In the genomic region with DNA sequence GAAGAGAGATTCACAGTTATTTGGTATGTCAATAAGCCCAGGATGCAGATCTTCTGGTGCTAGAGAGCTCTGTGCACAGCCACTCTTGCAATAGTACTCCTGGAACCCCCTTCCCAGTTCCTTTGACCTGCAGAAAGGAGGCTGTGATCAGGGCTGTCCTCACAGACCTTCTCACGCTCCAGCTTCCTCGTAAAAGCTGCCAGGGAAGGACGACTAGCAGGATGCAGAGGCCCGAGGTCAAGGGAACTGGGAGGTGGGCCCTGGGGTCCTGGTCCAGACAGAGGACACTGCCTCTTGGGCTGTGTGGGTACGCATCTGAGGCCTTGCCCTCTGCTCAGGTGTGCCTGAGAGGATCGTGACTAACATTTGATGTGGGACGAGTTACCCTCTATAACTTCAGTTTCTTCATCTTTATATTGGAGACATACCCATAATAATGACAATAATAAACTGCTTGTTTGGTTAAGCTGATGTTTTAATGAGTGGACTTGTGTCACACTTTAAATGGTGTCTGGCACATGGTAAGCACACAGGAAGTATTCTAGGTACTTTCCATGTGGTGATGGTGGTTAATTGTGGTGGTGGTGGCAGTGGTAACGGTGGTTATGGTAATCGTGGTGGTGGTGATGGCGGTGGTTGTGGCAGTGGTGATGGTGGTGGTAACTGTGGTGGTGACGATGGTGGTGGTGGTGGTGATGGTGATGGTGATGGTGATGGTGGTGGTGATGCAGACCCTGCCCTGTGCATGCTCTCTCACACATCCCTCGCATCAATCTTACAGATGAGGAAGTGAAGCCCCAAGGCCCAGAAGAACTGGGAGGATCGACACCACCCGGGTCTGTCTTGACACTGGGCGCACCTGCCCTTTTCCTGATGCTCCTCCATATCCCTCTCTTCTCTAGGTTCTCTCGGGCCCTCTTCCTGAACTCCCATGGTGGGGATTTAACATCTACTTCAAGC, we compare ENCODE assay signal across 32 cellular contexts.
DNase-seq lines count a peak whose midpoint lies in the region; ATAC-seq, FAIRE-seq and TF ChIP-seq lines count a peak whose summit lies in the region.
"Had no signal": no experiment of that assay in that cellular context is flagged by ENCODE, and none has a peak within 500 bp of the region (broad histone marks: within the 10 kb centered on the region; RNA-seq: fewer than 3 reads in every experiment).

No MANE protein-coding gene starts in this region.

- H4K5ac ChIP-seq in H1 (ENCODE audit: insufficient read length, low read depth, low read length), result no peak overlapping the region

- no peak overlapping the region for H2BK12ac ChIP-seq in H1 (ENCODE audit: low read depth, low read length)

- no peak overlapping the region for H2BK20ac ChIP-seq in H1 (ENCODE audit: low read length)

- H4K20me1 ChIP-seq in H1 (replicated peaks in 1 of 2; ENCODE audit: control insufficient read depth in 1 of 2, insufficient read depth in 2 of 2, low read length in 2 of 2), result no peaks in the 10 kb centered on the region

- POLR2A ChIA-PET in H1 (lab: Charles Lee; ENCODE audit: partially characterized antibody), result no interaction called here

- peak overlapping the region; percentile 20; the same call in 1 of the 2 replicates for H4K8ac ChIP-seq in H1 (ENCODE audit: extremely low read depth, insufficient read depth, low read length)

- H3K27me3 ChIP-seq in right atrium auricular region (no peaks in the 10 kb centered on the region), right cardiac atrium (ENCODE audit: control insufficient read depth, insufficient read depth) (no peaks in the 10 kb centered on the region), H1 (replicated peaks in 1 of 4; ENCODE audit: control insufficient read depth in 3 of 4, extremely low read depth in 1 of 4, insufficient read depth in 3 of 4, low read length in 3 of 4) (no peaks in the 10 kb centered on the region), tibial artery (no peaks in the 10 kb centered on the region)
- H3K27me3 ChIP-seq: brain microvascular endothelial cell, dorsolateral prefrontal cortex, esophagus squamous epithelium, foreskin keratinocyte, Peyer's patch, right lobe of liver, spleen, tibial nerve had no signal

- H3K9ac ChIP-seq in H1 (replicated peaks in 1 of 4; ENCODE audit: extremely low read depth in 1 of 4, low read depth in 3 of 4, low read length in 3 of 4), result no peak overlapping the region

- H3K9me3 ChIP-seq in right atrium auricular region (no peaks in the 10 kb centered on the region), right cardiac atrium (ENCODE audit: control insufficient read depth, low read length) (no peaks in the 10 kb centered on the region), H1 (ENCODE audit: insufficient read depth in 2 of 2, low read depth in 1 of 2, low read length in 1 of 2) (no peaks in the 10 kb centered on the region), tibial artery (no peaks in the 10 kb centered on the region)
- H3K9me3 ChIP-seq: esophagus squamous epithelium, Peyer's patch, right lobe of liver, spleen, tibial nerve had no signal

- H2BK15ac ChIP-seq in H1 (ENCODE audit: low read length), result no peak overlapping the region

- peaks cover 3% of the 10 kb centered on the region for H3K36me3 Mint-ChIP-seq in T-helper 1 cell treated with Interleukin-12 subunit alpha and Interleukin-12 subunit beta and Interleukin-4 antibody, amounts not matched to agents 30 μg/mL and 1 μg/mL, for 36 hours (ENCODE audit: low read depth)

- H3K18ac ChIP-seq in H1 (ENCODE audit: extremely low read depth, low read length), result no peak overlapping the region

- H3K27ac Mint-ChIP-seq in T-helper 1 cell treated with Interleukin-12 subunit alpha and Interleukin-12 subunit beta and Interleukin-4 antibody, amounts not matched to agents 30 μg/mL and 1 μg/mL, for 36 hours, result peak overlapping the region; percentile 71

- no peak overlapping the region for H2BK120ac ChIP-seq in H1 (replicated peaks; ENCODE audit: low read depth, low read length)

- TF ChIP-seq RAD21 in H1 (IDR thresholded peaks at IDR 0.05 in 1 of 2, conservative IDR thresholded peaks at IDR 0.05 in 1 of 2; ENCODE audit: low read depth in 2 of 2, low read length in 2 of 2), result no peak

- H3K36me3 ChIP-seq in right atrium auricular region, result no peaks in the 10 kb centered on the region
- H3K36me3 ChIP-seq in H1 (ENCODE audit: control insufficient read depth in 2 of 4, insufficient read depth in 4 of 4, low read length in 3 of 4), result no peaks in the 10 kb centered on the region
- H3K36me3 ChIP-seq in tibial artery, result no peaks in the 10 kb centered on the region
- H3K36me3 ChIP-seq: brain microvascular endothelial cell, esophagus squamous epithelium, Peyer's patch, right lobe of liver, spleen, tibial nerve had no signal

- H3K23me2 ChIP-seq in H1 (ENCODE audit: low read depth, low read length), result peaks cover 2% of the 10 kb centered on the region; the same call in 1 of the 2 replicates

- H2AFZ ChIP-seq in H1 (ENCODE audit: low read length), result no peak overlapping the region

- H3K4ac ChIP-seq in H1 (replicated peaks; ENCODE audit: insufficient read length, low read depth, low read length), result no peak overlapping the region

- no peaks in the 10 kb centered on the region for H3K4me1 ChIP-seq in right atrium auricular region
- H3K4me1 ChIP-seq in right cardiac atrium (ENCODE audit: control insufficient read depth, insufficient read depth, low read length), result no peaks in the 10 kb centered on the region
- H3K4me1 ChIP-seq in H1 (replicated peaks in 1 of 4; ENCODE audit: control insufficient read depth in 3 of 4, insufficient read depth in 4 of 4, low read length in 3 of 4), result no peaks in the 10 kb centered on the region; a peak in 1 of 7 replicates
- no peaks in the 10 kb centered on the region for H3K4me1 ChIP-seq in tibial artery
- H3K4me1 ChIP-seq: esophagus squamous epithelium, foreskin keratinocyte, Peyer's patch, right lobe of liver, spleen had no signal

- H3K4me1 Mint-ChIP-seq in T-helper 1 cell treated with Interleukin-12 subunit alpha and Interleukin-12 subunit beta and Interleukin-4 antibody, amounts not matched to agents 30 μg/mL and 1 μg/mL, for 36 hours (ENCODE audit: low read depth), result peaks cover 5% of the 10 kb centered on the region

- H3K23ac ChIP-seq in H1 (ENCODE audit: insufficient read length), result no peak overlapping the region

- WGBS in right cardiac atrium, result 94% methylated on average over 16 of the region's 16 CpGs
- 95% methylated on average over 16 of the region's 16 CpGs; no CpG with 5 or more reads in 1 of the 2 experiments for WGBS in H1 (ENCODE audit: extremely low coverage in 1 of 2, insufficient coverage in 1 of 2, insufficient read length in 1 of 2, insufficient replicate concordance in 2 of 2, low coverage in 1 of 2, low lambda C conversion rate in 2 of 2, missing lambda C conversion rate in 1 of 2), 2 experiments

- no peak for TF ChIP-seq POLR2A in H1 (IDR thresholded peaks at IDR 0.05; ENCODE audit: control extremely low read depth in 1 of 2, low read depth in 2 of 2, low read length in 2 of 2)

- no peak overlapping the region for H3K56ac ChIP-seq in H1 (replicated peaks; ENCODE audit: insufficient read length, low read depth, low read length)

- H3K4me3 ChIP-seq in right atrium auricular region, result no peak overlapping the region
- H3K4me3 ChIP-seq in right cardiac atrium (ENCODE audit: low read length), result no peak overlapping the region
- no peak overlapping the region for H3K4me3 ChIP-seq in H1 (ENCODE audit: extremely low read depth in 1 of 4, insufficient read depth in 2 of 4, low read depth in 3 of 4, low read length in 4 of 4)
- no peak overlapping the region for H3K4me3 ChIP-seq in tibial artery
- H3K4me3 ChIP-seq: dorsolateral prefrontal cortex, esophagus squamous epithelium, Peyer's patch, right lobe of liver, spleen, tibial nerve had no signal

- H4K91ac ChIP-seq in H1 (replicated peaks; ENCODE audit: insufficient read length, low read length), result no peak overlapping the region

- TF ChIP-seq CTCF in right atrium auricular region (IDR thresholded peaks at IDR 0.05), result no peak
- no peak for TF ChIP-seq CTCF in H1 (IDR thresholded peaks at IDR 0.05; ENCODE audit: control extremely low read depth in 1 of 3, insufficient read depth in 1 of 3, low read depth in 1 of 3, low read length in 3 of 3)
- no peak for TF ChIP-seq CTCF in tibial artery (IDR thresholded peaks at IDR 0.05)

- FAIRE-seq in H1 (lab: Jason Lieb, UNC), result no peak
- peak; percentile 99 for FAIRE-seq in urothelium cell line (lab: Jason Lieb, UNC)
- FAIRE-seq: endometrium, GM12892, islet of Langerhans had no signal

- TF ChIP-seq EP300 in H1 (IDR thresholded peaks at IDR 0.05; ENCODE audit: borderline replicate concordance in 1 of 2, low read depth in 2 of 2, low read length in 2 of 2), result no peak

- no peak overlapping the region for H3K4me2 ChIP-seq in H1 (ENCODE audit: insufficient read depth in 1 of 2, low read depth in 2 of 2, low read length in 2 of 2)

- no peak overlapping the region for H3K4me3 Mint-ChIP-seq in T-helper 1 cell treated with Interleukin-12 subunit alpha and Interleukin-12 subunit beta and Interleukin-4 antibody, amounts not matched to agents 30 μg/mL and 1 μg/mL, for 36 hours

- H3K9me3 Mint-ChIP-seq in T-helper 1 cell treated with Interleukin-12 subunit alpha and Interleukin-12 subunit beta and Interleukin-4 antibody, amounts not matched to agents 30 μg/mL and 1 μg/mL, for 36 hours, result no peaks in the 10 kb centered on the region

- ATAC-seq in right cardiac atrium (no peak), HG03460 (IDR thresholded peaks at IDR 0.05; ENCODE audit: unreplicated experiment) (no peak)
- ATAC-seq: foreskin keratinocyte, HCT116, left ventricle myocardium superior, right lobe of liver had no signal

- H2AK5ac ChIP-seq in H1 (ENCODE audit: low read depth, low read length), result no peak overlapping the region

- H3K27me3 Mint-ChIP-seq in T-helper 1 cell treated with Interleukin-12 subunit alpha and Interleukin-12 subunit beta and Interleukin-4 antibody, amounts not matched to agents 30 μg/mL and 1 μg/mL, for 36 hours (ENCODE audit: low read depth), result peaks cover 4% of the 10 kb centered on the region

- H3K79me2 ChIP-seq in H1 (ENCODE audit: control insufficient read depth in 1 of 2, insufficient read depth in 2 of 2, low read length in 2 of 2), result no peaks in the 10 kb centered on the region

- no peak overlapping the region for H3K14ac ChIP-seq in H1 (ENCODE audit: insufficient read length)

- intact Hi-C loops in right cardiac atrium (cut with DNase I) (no loop called here), tibial artery (cut with DNase I; ENCODE audit: low total_unique reads) (no loop called here)

- H3K79me1 ChIP-seq in H1 (ENCODE audit: low read depth, low read length), result no peaks in the 10 kb centered on the region; the same call in 1 of the 2 replicates

- DNase-seq in T-helper 1 cell, result no peak
- peak; percentile 43 for DNase-seq in right atrium auricular region (ENCODE audit: low spot score)
- DNase-seq in right cardiac atrium, result no peak
- DNase-seq in H1 (ENCODE audit: low read depth in 1 of 2, low spot score in 2 of 2), result peak in 1 of 2 experiments; percentile 37
- no peak for DNase-seq in urothelium cell line (ENCODE audit: low spot score)
- DNase-seq in tibial artery, result no peak
- DNase-seq: amniotic stem cell; brain microvascular endothelial cell; C1 segment of cervical spinal cord; COR-L47; dorsolateral prefrontal cortex; esophagus squamous epithelium; foreskin keratinocyte; left ventricle myocardium superior; MV-4-11; NCI-H1436; NCI-H226; NCI-H748 treated with DMSO at 0.1 percent for 48 hours; Peyer's patch; SHP77; spleen; stimulated activated CD4-positive, alpha-beta T cell treated with anti-CD3 and anti-CD28 coated beads, Interleukin-2, amount 100 ng/mL, for 24 hours; stimulated activated CD8-positive, alpha-beta memory T cell treated with anti-CD3 and anti-CD28 coated beads, Interleukin-4, amount 100 ng/mL, for 48 hours had no signal

- H3K27ac ChIP-seq in right atrium auricular region (no peak overlapping the region), right cardiac atrium (ENCODE audit: low read length) (no peak overlapping the region), H1 (ENCODE audit: low read depth, low read length) (no peak overlapping the region), tibial artery (no peak overlapping the region)
- H3K27ac ChIP-seq: 22Rv1, dorsolateral prefrontal cortex, esophagus squamous epithelium, foreskin keratinocyte, Peyer's patch, right lobe of liver, spleen, tibial nerve had no signal

- CTCF ChIA-PET in H1 (lab: Charles Lee; ENCODE audit: partially characterized antibody), result interaction anchor here (0.5 to 1.3 kb wide), 3 partner anchors 11 to 389 kb away, joined by 3 read pairs; no protein-coding TSS in a partner anchor

- H2BK5ac ChIP-seq in H1 (ENCODE audit: low read depth, low read length), result peak overlapping the region; percentile 22; the same call in 1 of the 2 replicates
